In the genomic region with DNA sequence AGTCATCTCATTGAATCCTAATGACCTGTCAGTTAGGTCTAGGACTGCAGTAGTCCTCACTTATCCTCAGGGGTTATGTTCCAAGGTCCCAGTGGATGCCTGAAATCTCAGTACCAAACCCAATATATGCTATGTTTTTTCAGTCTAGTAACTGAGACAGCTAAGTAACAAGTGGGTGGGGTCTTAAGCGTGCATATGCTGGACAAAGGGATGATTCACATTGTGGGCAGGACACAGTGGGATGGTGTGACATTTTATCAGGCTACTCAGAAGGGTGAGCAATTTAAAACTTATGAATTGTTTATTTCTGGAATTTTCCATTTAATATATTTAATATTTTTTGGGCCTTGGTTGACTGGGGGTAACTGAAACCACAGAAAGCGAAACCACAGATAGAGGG, we compare ENCODE assay signal across 19 cellular contexts. TPM values are rescaled to one million over a fixed set of nuclear protein-coding genes. Genes with fewer than 3 reads are reported as not detected.
DNase-seq lines count a peak whose midpoint lies in the region; ATAC-seq and TF ChIP-seq lines count a peak whose summit lies in the region.
"Had no signal": no experiment of that assay in that cellular context is flagged by ENCODE, and none has a peak within 500 bp of the region (broad histone marks: within the 10 kb centered on the region; RNA-seq: fewer than 3 reads in every experiment).

No MANE protein-coding gene starts in this region.

- no peaks in the 10 kb centered on the region for H3K9me3 Mint-ChIP-seq in MCF 10A (ENCODE audit: unreplicated experiment)
- H3K9me3 Mint-ChIP-seq: activated T-helper 1 cell treated with anti-CD3 and anti-CD28 coated beads, Interleukin-12 subunit alpha, Interleukin-12 subunit beta, Interleukin-2, Interleukin-4 antibody, amounts not matched to agents 30 ng/mL and 10 ng/mL and 1 ng/mL, durations not matched to agents 14 hours and 24 hours and 36 hours; neural crest cell had no signal

- CTCF ChIA-PET in MCF 10A (lab: Yijun Ruan, JAX), result no interaction called here

- no peaks in the 10 kb centered on the region for H3K36me3 ChIP-seq in breast epithelium

- peaks cover 11% of the 10 kb centered on the region for H3K4me1 Mint-ChIP-seq in MCF 10A (ENCODE audit: insufficient read depth, unreplicated experiment)
- H3K4me1 Mint-ChIP-seq: T-helper 17 cell had no signal

- no peak overlapping the region for H3K27ac Mint-ChIP-seq in MCF 10A (ENCODE audit: low read depth, unreplicated experiment)
- H3K27ac Mint-ChIP-seq: activated T-helper 1 cell treated with anti-CD3 and anti-CD28 coated beads, Interleukin-12 subunit alpha, Interleukin-12 subunit beta, Interleukin-2, Interleukin-4 antibody, amounts not matched to agents 30 ng/mL and 10 ng/mL and 1 ng/mL, durations not matched to agents 14 hours and 24 hours and 36 hours; T-helper 17 cell had no signal

- BruUV-seq in MCF 10A (replicated peaks; lab: Mats Ljungman, UMichigan), result no TSS peak

- POLR2A ChIA-PET in MCF 10A (lab: Yijun Ruan, JAX), result no interaction called here

- intact Hi-C loops in MCF 10A (cut with micrococcal nuclease) (loop anchor here (10.0 kb wide), 1 partner anchor 631 kb away; no protein-coding TSS in a partner anchor), breast epithelium (cut with DNase I; ENCODE audit: low total_unique reads) (no loop called here)

- no peak for TF ChIP-seq POLR2A in breast epithelium (IDR thresholded peaks at IDR 0.05)

- H3K4me1 ChIP-seq in breast epithelium, result no peaks in the 10 kb centered on the region
- H3K4me1 ChIP-seq in foreskin keratinocyte, result peaks cover 18% of the 10 kb centered on the region
- H3K4me1 ChIP-seq: body of pancreas, left ventricle myocardium inferior had no signal

- no peak overlapping the region for H3K4me3 Mint-ChIP-seq in MCF 10A (ENCODE audit: unreplicated experiment)
- H3K4me3 Mint-ChIP-seq: activated T-helper 1 cell treated with anti-CD3 and anti-CD28 coated beads, Interleukin-12 subunit alpha, Interleukin-12 subunit beta, Interleukin-2, Interleukin-4 antibody, amounts not matched to agents 30 ng/mL and 10 ng/mL and 1 ng/mL, durations not matched to agents 14 hours and 24 hours and 36 hours; neural crest cell; T-helper 17 cell had no signal

- DNase-seq in MCF 10A (ENCODE audit: unreplicated experiment), result peak; percentile 54
- no peak for DNase-seq in breast epithelium (ENCODE audit: low spot score in 2 of 2)
- peak; percentile 63 for DNase-seq in amniotic epithelial cell (ENCODE audit: low read depth)
- DNase-seq in foreskin keratinocyte, result peak; percentile 14 to 56
- DNase-seq in islet precursor cell, result no peak
- DNase-seq in HuH-7 (ENCODE audit: low spot score), result no peak
- no peak for DNase-seq in NOMO-1 treated with dmso at 0.1 percent for 144 hours (lab: John Stamatoyannopoulos, UW; ENCODE audit: unreplicated experiment)
- DNase-seq: activated CD4-positive, alpha-beta T cell treated with anti-CD3 and anti-CD28 coated beads, Interleukin-2, amount 50 U/mL, for 1 hour; body of pancreas; left ventricle myocardium inferior; NCI-H1436 treated with DMSO at 0.1 percent for 48 hours; NCI-H446 treated with DMSO at 0.1 percent for 48 hours; T-helper 17 cell had no signal

- peaks cover 66% of the 10 kb centered on the region for H3K36me3 Mint-ChIP-seq in MCF 10A (ENCODE audit: insufficient read depth, unreplicated experiment)

- H3K9me3 ChIP-seq in breast epithelium, result no peaks in the 10 kb centered on the region
- H3K9me3 ChIP-seq: body of pancreas, left ventricle myocardium inferior, thoracic aorta had no signal

- no peak overlapping the region for H3K4me3 ChIP-seq in breast epithelium
- H3K4me3 ChIP-seq: body of pancreas, hepatocyte, left ventricle myocardium inferior, thoracic aorta had no signal

- TF ChIP-seq CTCF in MCF 10A (IDR thresholded peaks at IDR 0.05; ENCODE audit: unreplicated experiment) (no peak), breast epithelium (IDR thresholded peaks at IDR 0.05) (no peak), foreskin keratinocyte (conservative IDR thresholded peaks at IDR 0.05) (no peak)

- ATAC-seq in foreskin keratinocyte, result peak; percentile 58
- no peak for ATAC-seq in GM21619 (IDR thresholded peaks at IDR 0.05; ENCODE audit: unreplicated experiment)
- ATAC-seq: body of pancreas, Panc1, T-helper 17 cell had no signal

- no peaks in the 10 kb centered on the region for H3K27me3 ChIP-seq in breast epithelium
- H3K27me3 ChIP-seq in foreskin keratinocyte, result no peaks in the 10 kb centered on the region
- H3K27me3 ChIP-seq: body of pancreas, hepatocyte had no signal

- no peaks in the 10 kb centered on the region for H3K27me3 Mint-ChIP-seq in MCF 10A (ENCODE audit: insufficient read depth, unreplicated experiment)
- H3K27me3 Mint-ChIP-seq: T-helper 17 cell had no signal

- no peak overlapping the region for H3K27ac ChIP-seq in breast epithelium
- H3K27ac ChIP-seq in foreskin keratinocyte, result peak overlapping the region; percentile 77
- H3K27ac ChIP-seq: body of pancreas, hepatocyte, left ventricle myocardium inferior, thoracic aorta had no signal

RNA-seq across cellular contexts. Expression of a gene that starts 29.0 kb away (rescaled TPM):
- 94.4 and 113 TPM in 2 replicates for total RNA-seq in MCF 10A (2022)
- total RNA-seq in breast epithelium, result 10 to 100 TPM; 17.3 to 41.9 (median 29.5) TPM
- total RNA-seq in foreskin keratinocyte, result 28.6 and 31.0 TPM in 2 replicates
- 27.4 and 31.9 TPM in 2 replicates for polyA plus RNA-seq in foreskin keratinocyte

Comparison
In these comparisons a context has a peak if more than half of its experiments do, and no peak if none do; other contexts are left out.
1. DNase-seq: peak in MCF 10A (single experiment), amniotic epithelial cell (single experiment) and foreskin keratinocyte (2 of 2); none in breast epithelium (0 of 2), islet precursor cell (single experiment), HuH-7 (single experiment) and NOMO-1 treated with dmso at 0.1 percent for 144 hours (single experiment).